ENCODE assay signal across 15 cellular contexts in genomic region chr5:179319741-179320281, GRCh38. TPM values are rescaled to one million over a fixed set of nuclear protein-coding genes. Genes with fewer than 3 reads are reported as not detected.
A peak's percentile ranks its signal among the peaks of the same experiment; 100 is the strongest.
DNase-seq lines count a peak whose midpoint lies in the region; ATAC-seq and TF ChIP-seq lines count a peak whose summit lies in the region.
"Had no signal": no experiment of that assay in that cellular context is flagged by ENCODE, and none has a peak within 500 bp of the region (broad histone marks: within the 10 kb centered on the region; RNA-seq: fewer than 3 reads in every experiment).

No MANE protein-coding gene starts in this region.

- H3K9ac ChIP-seq in mammary epithelial cell (ENCODE audit: insufficient read depth, low read length): no peak overlapping the region
- H3K9ac ChIP-seq: SK-N-SH had no signal

- in situ Hi-C loops in mammary epithelial cell (cut with MboI; ENCODE audit: low sequenced_read_pairs in 2 of 2): no loop called here

- dilution Hi-C loops in mammary epithelial cell (cut with HindIII; ENCODE audit: low sequenced_read_pairs): no loop called here

- H3K9me3 ChIP-seq in mesodermal cell (ENCODE audit: control insufficient read depth, low read length) (no peaks in the 10 kb centered on the region), aorta (ENCODE audit: control insufficient read depth, low read length) (no peaks in the 10 kb centered on the region), mammary epithelial cell (replicated peaks; ENCODE audit: insufficient read depth, low read length) (peaks cover 22% of the 10 kb centered on the region), WERI-Rb-1 (ENCODE audit: severe bottlenecking) (no peaks in the 10 kb centered on the region)
- H3K9me3 ChIP-seq: body of pancreas, SK-N-SH had no signal

- H4K20me1 ChIP-seq in mammary epithelial cell (ENCODE audit: insufficient read depth, low read length): no peaks in the 10 kb centered on the region

- H3K27me3 ChIP-seq in aorta (ENCODE audit: control insufficient read depth in 1 of 2, insufficient read depth in 2 of 2, low read length in 1 of 2) (no peaks in the 10 kb centered on the region), mammary epithelial cell (ENCODE audit: insufficient read depth, low read length) (no peaks in the 10 kb centered on the region), WERI-Rb-1 (ENCODE audit: insufficient read depth, low read depth, severe bottlenecking) (no peaks in the 10 kb centered on the region)
- H3K27me3 ChIP-seq: body of pancreas had no signal

- peaks cover 3 to 7% of the 10 kb centered on the region in 2 donors for H3K27me3 Mint-ChIP-seq in natural killer cell treated with Interleukin-12 subunit alpha and Interleukin-12 subunit beta and Interleukin-15 and Interleukin-18, amount 100 ng/mL, for 72 hours
- H3K27me3 Mint-ChIP-seq in natural killer cell (ENCODE audit: low read depth in 2 of 2): peaks cover 0 to 3% of the 10 kb centered on the region in 2 donors

- no peaks in the 10 kb centered on the region for H3K79me2 ChIP-seq in mammary epithelial cell (ENCODE audit: insufficient read depth, low read length)

- intact Hi-C loops in natural killer cell (cut with micrococcal nuclease) (no loop called here), aorta (cut with DNase I) (no loop called here), mammary epithelial cell (cut with micrococcal nuclease) (no loop called here)

- no peak overlapping the region for H3K4me3 Mint-ChIP-seq in natural killer cell treated with Interleukin-12 subunit alpha and Interleukin-12 subunit beta and Interleukin-15 and Interleukin-18, amount 100 ng/mL, for 72 hours
- H3K4me3 Mint-ChIP-seq in natural killer cell: no peak overlapping the region
- H3K4me3 Mint-ChIP-seq: activated T-cell treated with anti-CD3 and anti-CD28 coated beads, Interleukin-2, amount 50 U/mL, for 24 hours; naive thymus-derived CD4-positive, alpha-beta T cell had no signal

- H3K9me3 Mint-ChIP-seq in natural killer cell treated with Interleukin-12 subunit alpha and Interleukin-12 subunit beta and Interleukin-15 and Interleukin-18, amount 100 ng/mL, for 72 hours: no peaks in the 10 kb centered on the region
- H3K9me3 Mint-ChIP-seq in natural killer cell: no peaks in the 10 kb centered on the region
- H3K9me3 Mint-ChIP-seq: activated T-cell treated with anti-CD3 and anti-CD28 coated beads, Interleukin-2, amount 50 U/mL, for 24 hours had no signal

- H3K27ac Mint-ChIP-seq in natural killer cell treated with Interleukin-12 subunit alpha and Interleukin-12 subunit beta and Interleukin-15 and Interleukin-18, amount 100 ng/mL, for 72 hours: no peak overlapping the region
- H3K27ac Mint-ChIP-seq in natural killer cell: no peak overlapping the region
- H3K27ac Mint-ChIP-seq: activated T-cell treated with anti-CD3 and anti-CD28 coated beads, Interleukin-2, amount 50 U/mL, for 24 hours; naive thymus-derived CD4-positive, alpha-beta T cell had no signal

- 65 to 66% methylated on average over 9 to 11 of the region's 11 CpGs for WGBS in mesodermal cell (ENCODE audit: insufficient coverage in 2 of 2), 2 experiments
- WGBS in aorta, 2 donors: 44 to 57% methylated on average over 11 of the region's 11 CpGs
- 64% methylated on average over 6 of the region's 11 CpGs for WGBS in mammary epithelial cell (ENCODE audit: low coverage, missing lambda C conversion rate)

- CTCF ChIA-PET in mammary epithelial cell (lab: Charles Lee; ENCODE audit: low non-redundant PET): no interaction called here

- H3K4me1 ChIP-seq in mesodermal cell (ENCODE audit: control insufficient read depth, insufficient read depth, low read length, poor library complexity, severe bottlenecking) (peaks cover 3% of the 10 kb centered on the region), aorta (ENCODE audit: control insufficient read depth in 1 of 2, insufficient read depth in 2 of 2, low read length in 2 of 2) (no peaks in the 10 kb centered on the region), mammary epithelial cell (ENCODE audit: insufficient read depth, low read length) (no peaks in the 10 kb centered on the region)
- H3K4me1 ChIP-seq: body of pancreas had no signal

- no peaks in the 10 kb centered on the region for H3K36me3 Mint-ChIP-seq in natural killer cell treated with Interleukin-12 subunit alpha and Interleukin-12 subunit beta and Interleukin-15 and Interleukin-18, amount 100 ng/mL, for 72 hours
- H3K36me3 Mint-ChIP-seq in natural killer cell: no peaks in the 10 kb centered on the region
- H3K36me3 Mint-ChIP-seq: naive thymus-derived CD4-positive, alpha-beta T cell had no signal

- H3K36me3 ChIP-seq in mesodermal cell (ENCODE audit: control insufficient read depth, insufficient read depth, low read length): no peaks in the 10 kb centered on the region
- H3K36me3 ChIP-seq in aorta (ENCODE audit: control insufficient read depth in 1 of 2, insufficient read depth in 2 of 2, low read length in 1 of 2): no peaks in the 10 kb centered on the region
- H3K36me3 ChIP-seq in mammary epithelial cell (ENCODE audit: insufficient read depth, low read length): no peaks in the 10 kb centered on the region
- H3K36me3 ChIP-seq in WERI-Rb-1: no peaks in the 10 kb centered on the region

- H3K4me2 ChIP-seq in mammary epithelial cell (ENCODE audit: insufficient read depth, low read depth, low read length): no peak overlapping the region
- H3K4me2 ChIP-seq: SK-N-SH had no signal

- no peak for ATAC-seq in natural killer cell treated with Interleukin-12 subunit alpha and Interleukin-12 subunit beta and Interleukin-15 and Interleukin-18, amount 100 ng/mL, for 72 hours
- ATAC-seq in natural killer cell (no peak), aorta (ENCODE audit: low FRiP score) (peak; percentile 58)
- ATAC-seq: body of pancreas; HCT116; naive thymus-derived CD4-positive, alpha-beta T cell had no signal

- BruUV-seq in mammary epithelial cell (replicated peaks; lab: Mats Ljungman, UMichigan): no TSS peak

- H3K27ac ChIP-seq in mesodermal cell (ENCODE audit: low read depth, low read length, severe bottlenecking) (peak overlapping the region; percentile 64), aorta (ENCODE audit: low read depth in 1 of 2, low read length in 2 of 2) (no peak overlapping the region), mammary epithelial cell (ENCODE audit: insufficient read depth, low read depth, low read length) (no peak overlapping the region), WERI-Rb-1 (no peak overlapping the region)
- H3K27ac ChIP-seq: body of pancreas had no signal

- H3K4me3 ChIP-seq in mesodermal cell (ENCODE audit: extremely low read depth, insufficient read depth, low read length, poor library complexity, severe bottlenecking): no peak overlapping the region
- H3K4me3 ChIP-seq in aorta (ENCODE audit: low read length in 2 of 2): no peak overlapping the region
- H3K4me3 ChIP-seq in mammary epithelial cell (replicated peaks in 1 of 3; ENCODE audit: insufficient read depth in 1 of 3, low read depth in 2 of 3, low read length in 3 of 3): no peak overlapping the region
- H3K4me3 ChIP-seq in WERI-Rb-1 (ENCODE audit: low read depth, low read length): no peak overlapping the region
- H3K4me3 ChIP-seq: body of pancreas had no signal

- peak; percentile 28 for DNase-seq in natural killer cell treated with Interleukin-12 subunit alpha and Interleukin-12 subunit beta and Interleukin-15 and Interleukin-18, amount 100 ng/mL, for 72 hours (ENCODE audit: low spot score)
- DNase-seq in natural killer cell (no peak), fibroblast of gingiva (ENCODE audit: low read depth) (peak; percentile 66), aorta (peak; percentile 54 to 78), mammary epithelial cell (no peak), WERI-Rb-1 (no peak)
- DNase-seq in stimulated activated CD4-positive, alpha-beta T cell treated with anti-CD3 and anti-CD28 coated beads, Interleukin-4, amount 100 ng/mL, for 1 hour: no peak
- DNase-seq: activated T-cell treated with anti-CD3 and anti-CD28 coated beads, Interleukin-2, amount 50 U/mL, for 24 hours; naive thymus-derived CD4-positive, alpha-beta T cell; NCI-H1436; SK-N-SH had no signal

- no peak overlapping the region for H2AFZ ChIP-seq in mammary epithelial cell (ENCODE audit: low read depth, low read length)

- H3K4me1 Mint-ChIP-seq in natural killer cell treated with Interleukin-12 subunit alpha and Interleukin-12 subunit beta and Interleukin-15 and Interleukin-18, amount 100 ng/mL, for 72 hours (ENCODE audit: low read depth in 2 of 2): peaks cover 0 to 8% of the 10 kb centered on the region in 2 donors
- peaks cover 0 to 8% of the 10 kb centered on the region in 2 donors for H3K4me1 Mint-ChIP-seq in natural killer cell
- H3K4me1 Mint-ChIP-seq: naive thymus-derived CD4-positive, alpha-beta T cell had no signal

- no peak for TF ChIP-seq CTCF in natural killer cell (IDR thresholded peaks at IDR 0.05)
- no peak for TF ChIP-seq CTCF in mammary epithelial cell (conservative IDR thresholded peaks at IDR 0.05 in 1 of 2, IDR thresholded peaks at IDR 0.05 in 1 of 2; ENCODE audit: extremely low read depth in 1 of 2, insufficient read depth in 1 of 2, low read depth in 1 of 2, low read length in 2 of 2)
- no peak for TF ChIP-seq CTCF in WERI-Rb-1 (IDR thresholded peaks at IDR 0.05; ENCODE audit: low read depth, low read length)

RNA-seq across cellular contexts. Expression of gene ADAMTS2, which starts 25.4 kb away (rescaled TPM):
- total RNA-seq in natural killer cell treated with Interleukin-12 subunit alpha and Interleukin-12 subunit beta and Interleukin-15 and Interleukin-18, amount 100 ng/mL, for 72 hours: not detected
- under 1 TPM in 1 of 3 donors, not detected in 2; 0.28 TPM for total RNA-seq in natural killer cell
- polyA plus RNA-seq in mesodermal cell (2013, experiment 1 of 2): 30.5 TPM
- polyA plus RNA-seq in mesodermal cell (2013, experiment 2 of 2): 26.1 TPM
- 10 to 100 TPM; 24.5 to 49.8 TPM for total RNA-seq in aorta
- polyA plus RNA-seq in aorta: 10 to 100 TPM in 1 of 2 donors, 1 to 10 TPM in 1; 4.8 to 39.5 TPM
- total RNA-seq in mammary epithelial cell: under 1 TPM in 1 of 2 donors, not detected in 1; 0.33 TPM
- polyA plus RNA-seq in mammary epithelial cell: 0.01 TPM
- polyA minus RNA-seq in mammary epithelial cell: not detected
- total RNA-seq: endothelial cell of umbilical vein; naive thymus-derived CD4-positive, alpha-beta T cell had no signal
- polyA plus RNA-seq: endothelial cell of umbilical vein; naive thymus-derived CD4-positive, alpha-beta T cell had no signal

Comparison
In these comparisons a context has a peak if more than half of its experiments do, and no peak if none do; other contexts are left out.
1. DNase-seq: peak in natural killer cell treated with Interleukin-12 subunit alpha and Interleukin-12 subunit beta and Interleukin-15 and Interleukin-18, amount 100 ng/mL, for 72 hours (single experiment), fibroblast of gingiva (single experiment) and aorta (2 of 2); none in natural killer cell (single experiment), stimulated activated CD4-positive, alpha-beta T cell treated with anti-CD3 and anti-CD28 coated beads, Interleukin-4, amount 100 ng/mL, for 1 hour (single experiment), mammary epithelial cell (single experiment) and WERI-Rb-1 (single experiment).
2. RNA of gene ADAMTS2, which starts 25.4 kb away (total RNA-seq): 24.5 to 49.8 TPM in aorta; 0.33 TPM in mammary epithelial cell, not detected in natural killer cell treated with Interleukin-12 subunit alpha and Interleukin-12 subunit beta and Interleukin-15 and Interleukin-18, amount 100 ng/mL, for 72 hours and 0.28 TPM in natural killer cell; every median in the first group is over 10 times any median in the second.